Comparison of ENCODE assay signal across 2 cellular contexts in the genomic region with DNA sequence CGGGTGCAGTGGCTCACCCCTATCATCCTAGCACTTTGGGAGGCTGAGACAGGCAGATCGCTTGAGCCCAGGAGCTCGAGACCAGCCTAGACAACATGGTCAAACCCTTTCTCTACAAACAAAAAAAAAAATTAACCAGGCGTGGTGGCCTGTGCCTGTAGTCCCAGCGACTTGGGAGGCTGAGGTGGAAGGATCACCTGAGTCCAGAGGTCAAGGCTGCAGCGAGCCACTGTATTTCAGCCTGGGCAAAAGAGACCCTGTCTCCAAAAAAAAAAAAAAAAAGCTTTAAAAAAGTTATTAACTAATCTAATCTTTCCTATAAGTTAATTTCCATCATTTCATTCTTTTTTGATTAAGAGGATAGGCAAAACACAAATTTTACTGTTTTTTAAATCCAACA.
TF ChIP-seq lines count a peak whose summit lies in the region.

No MANE protein-coding gene starts in this region.

TF ChIP-seq in GM12878, 131 proteins besides CTCF, POLR2A, EP300 and RAD21:
- TF ChIP-seq IRF3 (IDR thresholded peaks at IDR 0.05) (no peak), ZNF622 (IDR thresholded peaks at IDR 0.05) (no peak), RUNX3 (IDR thresholded peaks at IDR 0.05; ENCODE audit: low read length) (no peak), CEBPZ (IDR thresholded peaks at IDR 0.05; ENCODE audit: low read depth, low read length) (no peak), REST (IDR thresholded peaks at IDR 0.05; ENCODE audit: low read depth, low read length) (no peak), EZH2 (IDR thresholded peaks at IDR 0.05; ENCODE audit: borderline replicate concordance, control insufficient read depth, low read depth, low read length) (no peak), NFXL1 (IDR thresholded peaks at IDR 0.05; ENCODE audit: borderline replicate concordance) (no peak), RCOR1 (conservative IDR thresholded peaks at IDR 0.05; ENCODE audit: low read depth, low read length) (no peak), ZSCAN29 (IDR thresholded peaks at IDR 0.05) (no peak), NBN (IDR thresholded peaks at IDR 0.05) (no peak), TARDBP (IDR thresholded peaks at IDR 0.05; ENCODE audit: borderline replicate concordance) (no peak), MYC (IDR thresholded peaks at IDR 0.05; ENCODE audit: insufficient read depth, insufficient read length, insufficient replicate concordance, low read length, severe bottlenecking) (no peak), SP1 (IDR thresholded peaks at IDR 0.05; ENCODE audit: low read depth, low read length) (no peak), ZNF24 (IDR thresholded peaks at IDR 0.05) (no peak)

TF ChIP-seq in neural cell, 6 proteins besides CTCF, POLR2A, EP300 and RAD21:
- no peak for TF ChIP-seq EZH2 (IDR thresholded peaks at IDR 0.05; ENCODE audit: borderline replicate concordance, insufficient read depth, low read length, poor library complexity, severe bottlenecking)
- TF ChIP-seq POLR2AphosphoS5 (IDR thresholded peaks at IDR 0.05) = no peak
- TF ChIP-seq SMC3 (conservative IDR thresholded peaks at IDR 0.05; ENCODE audit: poor library complexity) = no peak
- TF ChIP-seq REST (IDR thresholded peaks at IDR 0.05; ENCODE audit: borderline replicate concordance) = no peak
- no peak for TF ChIP-seq MXI1 (conservative IDR thresholded peaks at IDR 0.05; ENCODE audit: poor library complexity, severe bottlenecking)
- TF ChIP-seq TAF1 (IDR thresholded peaks at IDR 0.05; ENCODE audit: low read depth) = no peak
